33 cellular contexts compared by ENCODE assay signal in the genomic region with DNA sequence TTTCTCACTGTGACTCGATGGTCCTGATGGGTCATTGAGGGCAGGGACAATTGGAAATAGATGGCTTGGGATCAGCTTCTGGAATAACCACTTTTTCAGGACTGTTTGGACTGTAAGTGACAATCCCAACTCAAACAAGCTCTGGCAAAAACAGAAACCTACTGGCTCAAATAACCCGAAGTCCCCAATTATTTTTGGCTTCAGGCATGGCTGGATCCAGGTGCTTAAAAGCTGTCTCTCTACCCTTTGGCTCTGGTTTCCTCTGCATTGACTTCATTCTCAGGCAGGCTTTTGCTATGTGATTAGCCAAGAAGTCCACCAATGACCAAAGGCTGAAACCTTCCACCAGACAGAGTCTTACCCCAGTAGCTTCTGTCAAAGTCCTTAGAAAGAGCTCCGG.
DNase-seq lines count a peak whose midpoint lies in the region; ATAC-seq, FAIRE-seq and TF ChIP-seq lines count a peak whose summit lies in the region.
"Had no signal": no experiment of that assay in that cellular context is flagged by ENCODE, and none has a peak within 500 bp of the region (broad histone marks: within the 10 kb centered on the region; RNA-seq: fewer than 3 reads in every experiment).

No MANE protein-coding gene starts in this region.

- H3K4me3 ChIP-seq in HepG2 (replicated peaks in 1 of 3; ENCODE audit: insufficient read depth in 1 of 3, low read depth in 2 of 3, low read length in 3 of 3) = no peak overlapping the region
- H3K4me3 ChIP-seq in right lobe of liver = no peak overlapping the region
- H3K4me3 ChIP-seq: A549; BLaER1; BLaER1 treated with 17β-estradiol and CSF1 and Interleukin-3, amounts not matched to agents 10 nM and 100 nM had no signal

- POLR2A ChIA-PET in HepG2 (lab: Yijun Ruan, JAX) = no interaction called here

- TF ChIP-seq EP300 in HepG2 (IDR thresholded peaks at IDR 0.05; ENCODE audit: low read depth in 2 of 2, low read length in 2 of 2) (no peak), HepG2 (CRISPR knock-in tag; IDR thresholded peaks at IDR 0.05; ENCODE audit: borderline replicate concordance) (no peak)

- intact Hi-C loops in HepG2 (cut with micrococcal nuclease; ENCODE audit: unreplicated experiment) = no loop called here
- intact Hi-C loops in right lobe of liver (cut with DNase I) = no loop called here
- intact Hi-C loops in natural killer cell (cut with micrococcal nuclease) = no loop called here

- H3K9me3 ChIP-seq in HepG2 (ENCODE audit: low read length) (no peaks in the 10 kb centered on the region), right lobe of liver (no peaks in the 10 kb centered on the region)
- H3K9me3 ChIP-seq: A549, BE2C, Caco-2 had no signal

- CTCF ChIA-PET in HepG2 (lab: Yijun Ruan, JAX; ENCODE audit: low intra/inter-chr PET ratio, low total read pairs) = no interaction called here

- H3K27ac ChIP-seq in HepG2 (ENCODE audit: extremely low read length, insufficient read depth, low read length) (no peak overlapping the region), right lobe of liver (no peak overlapping the region)
- H3K27ac ChIP-seq: 22Rv1; A549; BLaER1; BLaER1 treated with 17β-estradiol and CSF1 and Interleukin-3, amounts not matched to agents 10 nM and 100 nM; C4-2B had no signal

- H3K4me1 ChIP-seq in HepG2 (ENCODE audit: insufficient read depth, low read length) (peaks cover 23% of the 10 kb centered on the region), right lobe of liver (no peaks in the 10 kb centered on the region)
- H3K4me1 ChIP-seq: A549; BE2C; BLaER1; BLaER1 treated with 17β-estradiol and CSF1 and Interleukin-3, amounts not matched to agents 10 nM and 100 nM; Caco-2 had no signal

- no peak for TF ChIP-seq POLR2A in HepG2 (IDR thresholded peaks at IDR 0.05; ENCODE audit: insufficient read depth in 1 of 2, low read depth in 2 of 2, low read length in 2 of 2)
- no peak for TF ChIP-seq POLR2A in right lobe of liver (IDR thresholded peaks at IDR 0.05)

- no peak for TF ChIP-seq RAD21 in HepG2 (CRISPR knock-in tag; IDR thresholded peaks at IDR 0.05)

- no peak overlapping the region for H2AFZ ChIP-seq in HepG2 (ENCODE audit: low read length)

- 0% methylated on average over 2 of the region's 3 CpGs for WGBS in HepG2 (ENCODE audit: low lambda C conversion rate)
- 44% methylated on average over 2 of the region's 3 CpGs for WGBS in right lobe of liver (ENCODE audit: insufficient coverage, low coverage, low lambda C conversion rate, missing lambda C conversion rate)

- no peaks in the 10 kb centered on the region for H3K9me3 Mint-ChIP-seq in natural killer cell treated with Interleukin-12 subunit alpha and Interleukin-12 subunit beta and Interleukin-15 and Interleukin-18, amount 100 ng/mL, for 72 hours
- H3K9me3 Mint-ChIP-seq in natural killer cell = no peaks in the 10 kb centered on the region
- H3K9me3 Mint-ChIP-seq: CD4-positive, alpha-beta T cell; CD8-positive, alpha-beta T cell had no signal

- H3K36me3 ChIP-seq in HepG2 (replicated peaks in 1 of 2; ENCODE audit: control insufficient read depth in 1 of 2, insufficient read depth in 2 of 2, low read length in 2 of 2) (no peaks in the 10 kb centered on the region), right lobe of liver (no peaks in the 10 kb centered on the region)
- H3K36me3 ChIP-seq: BE2C; BLaER1; BLaER1 treated with 17β-estradiol and CSF1 and Interleukin-3, amounts not matched to agents 10 nM and 100 nM had no signal

- in situ Hi-C loops in HepG2 (cut with HindIII; ENCODE audit: extremely low pct_ligation_motif_present, low pct_unique_long_range_greater_than_20kb) = no loop called here

- peaks cover 10 to 62% of the 10 kb centered on the region in 2 experiments; a peak in 4 of 5 replicates for H3K27me3 ChIP-seq in HepG2 (ENCODE audit: control insufficient read depth in 1 of 2, insufficient read depth in 2 of 2, low read length in 2 of 2)
- H3K27me3 ChIP-seq in right lobe of liver = no peaks in the 10 kb centered on the region
- H3K27me3 ChIP-seq: BE2C, BLaER1 had no signal

- no peaks in the 10 kb centered on the region for H3K36me3 Mint-ChIP-seq in natural killer cell treated with Interleukin-12 subunit alpha and Interleukin-12 subunit beta and Interleukin-15 and Interleukin-18, amount 100 ng/mL, for 72 hours
- no peaks in the 10 kb centered on the region for H3K36me3 Mint-ChIP-seq in natural killer cell
- H3K36me3 Mint-ChIP-seq: CD14-positive monocyte; CD4-positive, alpha-beta memory T cell; CD4-positive, CD25-positive, alpha-beta regulatory T cell; CD8-positive, alpha-beta memory T cell; CD8-positive, alpha-beta T cell had no signal

- TF ChIP-seq CTCF in HepG2 (CRISPR knock-in tag; IDR thresholded peaks at IDR 0.05) (no peak), right lobe of liver (IDR thresholded peaks at IDR 0.05) (no peak), natural killer cell (IDR thresholded peaks at IDR 0.05) (no peak)

- FAIRE-seq in HepG2 (lab: Jason Lieb, UNC) = no peak
- FAIRE-seq: A204.1, A549, D721Med had no signal

- BruUV-seq in HepG2 (replicated peaks; lab: Mats Ljungman, UMichigan) = no TSS peak

- no peak overlapping the region for H3K9ac ChIP-seq in HepG2 (ENCODE audit: insufficient read depth, low read depth, low read length)
- H3K9ac ChIP-seq: BLaER1; BLaER1 treated with 17β-estradiol and CSF1 and Interleukin-3, amounts not matched to agents 10 nM and 100 nM had no signal

- DNase-seq in HepG2 (ENCODE audit: low spot score) (no peak), right lobe of liver (no peak), natural killer cell (no peak)
- peak; percentile 39 for DNase-seq in natural killer cell treated with Interleukin-12 subunit alpha and Interleukin-12 subunit beta and Interleukin-15 and Interleukin-18, amount 100 ng/mL, for 72 hours (ENCODE audit: low spot score)
- DNase-seq: 8988T; ACHN; AML-193; BE2C; C1 segment of cervical spinal cord; Caco-2; Calu3; CD4-positive, alpha-beta memory T cell; CD4-positive, alpha-beta T cell; CD4-positive, CD25-positive, alpha-beta regulatory T cell; CD8-positive, alpha-beta T cell; COR-L47; DMS 273 treated with DMSO at 0.1 percent for 48 hours; DMS153; DMS53; DMS79; DMS79 treated with DMSO at 0.1 percent for 48 hours; DND-41; EL had no signal

- no peak for ATAC-seq in HepG2
- no peak for ATAC-seq in right lobe of liver
- ATAC-seq in natural killer cell treated with Interleukin-12 subunit alpha and Interleukin-12 subunit beta and Interleukin-15 and Interleukin-18, amount 100 ng/mL, for 72 hours = no peak
- no peak for ATAC-seq in natural killer cell
- ATAC-seq: A549; CD8-positive, alpha-beta T cell had no signal

- H3K27ac Mint-ChIP-seq in natural killer cell treated with Interleukin-12 subunit alpha and Interleukin-12 subunit beta and Interleukin-15 and Interleukin-18, amount 100 ng/mL, for 72 hours = no peak overlapping the region
- no peak overlapping the region for H3K27ac Mint-ChIP-seq in natural killer cell
- H3K27ac Mint-ChIP-seq: B cell; CD14-positive monocyte; CD4-positive, alpha-beta memory T cell; CD4-positive, alpha-beta T cell; CD4-positive, CD25-positive, alpha-beta regulatory T cell; CD8-positive, alpha-beta memory T cell; CD8-positive, alpha-beta T cell had no signal

- no peaks in the 10 kb centered on the region for H3K4me1 Mint-ChIP-seq in natural killer cell treated with Interleukin-12 subunit alpha and Interleukin-12 subunit beta and Interleukin-15 and Interleukin-18, amount 100 ng/mL, for 72 hours (ENCODE audit: low read depth in 2 of 2)
- H3K4me1 Mint-ChIP-seq in natural killer cell = no peaks in the 10 kb centered on the region
- H3K4me1 Mint-ChIP-seq: B cell; CD14-positive monocyte; CD4-positive, alpha-beta memory T cell; CD4-positive, CD25-positive, alpha-beta regulatory T cell; CD8-positive, alpha-beta memory T cell had no signal

- no peak overlapping the region for H3K4me3 Mint-ChIP-seq in natural killer cell treated with Interleukin-12 subunit alpha and Interleukin-12 subunit beta and Interleukin-15 and Interleukin-18, amount 100 ng/mL, for 72 hours
- no peak overlapping the region for H3K4me3 Mint-ChIP-seq in natural killer cell
- H3K4me3 Mint-ChIP-seq: B cell; CD14-positive monocyte; CD4-positive, alpha-beta memory T cell; CD4-positive, alpha-beta T cell; CD8-positive, alpha-beta memory T cell; CD8-positive, alpha-beta T cell had no signal

- H3K79me2 ChIP-seq in HepG2 (ENCODE audit: insufficient read depth, low read length) = no peaks in the 10 kb centered on the region

- peaks cover 0 to 5% of the 10 kb centered on the region in 2 donors for H3K27me3 Mint-ChIP-seq in natural killer cell treated with Interleukin-12 subunit alpha and Interleukin-12 subunit beta and Interleukin-15 and Interleukin-18, amount 100 ng/mL, for 72 hours
- H3K27me3 Mint-ChIP-seq in natural killer cell (ENCODE audit: low read depth in 2 of 2) = peaks cover 0 to 5% of the 10 kb centered on the region in 2 donors
- H3K27me3 Mint-ChIP-seq: CD4-positive, alpha-beta memory T cell; CD4-positive, alpha-beta T cell had no signal

- H3K4me2 ChIP-seq in HepG2 (ENCODE audit: low read depth, low read length) = no peak overlapping the region
- H3K4me2 ChIP-seq: A549; BLaER1; BLaER1 treated with 17β-estradiol and CSF1 and Interleukin-3, amounts not matched to agents 10 nM and 100 nM had no signal

- H4K20me1 ChIP-seq in HepG2 (ENCODE audit: insufficient read depth, low read length) = no peaks in the 10 kb centered on the region

TF ChIP-seq in HepG2, 621 proteins besides CTCF, POLR2A, EP300 and RAD21:
- no peak for TF ChIP-seq KLF15 (CRISPR knock-in tag; IDR thresholded peaks at IDR 0.05; ENCODE audit: borderline replicate concordance)
- TF ChIP-seq ZNF329 (CRISPR knock-in tag; IDR thresholded peaks at IDR 0.05; ENCODE audit: low read depth) = peak; percentile 94
